In genomic region chr1:154941332-154941995, GRCh38 we compare ENCODE assay signal across 9 cellular contexts. TPM values are rescaled to one million over a fixed set of nuclear protein-coding genes. Genes with fewer than 3 reads are reported as not detected.
A peak's percentile ranks its signal among the peaks of the same experiment; 100 is the strongest.
DNase-seq lines count a peak whose midpoint lies in the region; ATAC-seq, FAIRE-seq and TF ChIP-seq lines count a peak whose summit lies in the region.
"Had no signal": no experiment of that assay in that cellular context is flagged by ENCODE, and none has a peak within 500 bp of the region (broad histone marks: within the 10 kb centered on the region; RNA-seq: fewer than 3 reads in every experiment).

No MANE protein-coding gene starts in this region.

- H2AFZ ChIP-seq in mesenchymal stem cell (ENCODE audit: low read depth, low read length): no peak overlapping the region

- H4K8ac ChIP-seq in mesenchymal stem cell (ENCODE audit: low read length): no peak overlapping the region

- no peak overlapping the region for H3K18ac ChIP-seq in mesenchymal stem cell (ENCODE audit: low read depth in 1 of 2, low read length in 2 of 2)

- no peaks in the 10 kb centered on the region for H3K79me1 ChIP-seq in mesenchymal stem cell (replicated peaks; ENCODE audit: low read length, poor library complexity, severe bottlenecking)

- H2BK5ac ChIP-seq in mesenchymal stem cell (ENCODE audit: low read depth, low read length, poor library complexity, severe bottlenecking): no peak overlapping the region

- FAIRE-seq in GM12892 (lab: Jason Lieb, UNC): no peak

- peak; percentile 46; the same call in 1 of the 2 replicates for TF ChIP-seq POLR2A in GM12892 (IDR thresholded peaks at IDR 0.05; ENCODE audit: low read depth, low read length)
- TF ChIP-seq POLR2A in GM18505 (IDR thresholded peaks at IDR 0.05; ENCODE audit: borderline replicate concordance, extremely low read depth, insufficient read depth, insufficient read length): no peak

- H3K27ac ChIP-seq in BLaER1 treated with 17β-estradiol and CSF1 and Interleukin-3, amounts not matched to agents 10 nM and 100 nM: peak overlapping the region; percentile 34 to 89 (median 86); a peak in 21 of 22 replicates
- no peak overlapping the region for H3K27ac ChIP-seq in mesenchymal stem cell (ENCODE audit: low read length, poor library complexity, severe bottlenecking)

- no peak overlapping the region for H2AK5ac ChIP-seq in mesenchymal stem cell (ENCODE audit: low read length, severe bottlenecking)

- H3K36me3 ChIP-seq in BLaER1 treated with 17β-estradiol and CSF1 and Interleukin-3, amounts not matched to agents 10 nM and 100 nM: peaks cover 8 to 19% (median 17%) of the 10 kb centered on the region in 11 experiments; a peak in 19 of 22 replicates
- H3K36me3 ChIP-seq in adipocyte (ENCODE audit: control insufficient read depth, insufficient read depth, low read length, severe bottlenecking) (no peaks in the 10 kb centered on the region), mesenchymal stem cell (ENCODE audit: control insufficient read depth in 1 of 2, insufficient read depth in 2 of 2, low read depth in 1 of 2, low read length in 2 of 2) (peaks cover 12 to 33% of the 10 kb centered on the region in 2 experiments)

- H3K27me3 ChIP-seq in BLaER1 treated with 17β-estradiol and CSF1 and Interleukin-3, amounts not matched to agents 10 nM and 100 nM: no peaks in the 10 kb centered on the region
- H3K27me3 ChIP-seq in adipocyte (replicated peaks; ENCODE audit: control insufficient read depth, insufficient read depth, low read length) (no peaks in the 10 kb centered on the region), mesenchymal stem cell (ENCODE audit: control insufficient read depth in 1 of 2, insufficient read depth in 1 of 2, low read length in 2 of 2) (no peaks in the 10 kb centered on the region)

- peaks cover 86 to 92% (median 90%) of the 10 kb centered on the region in 10 experiments for H3K4me1 ChIP-seq in BLaER1 treated with 17β-estradiol and CSF1 and Interleukin-3, amounts not matched to agents 10 nM and 100 nM
- H3K4me1 ChIP-seq in adipocyte (ENCODE audit: control insufficient read depth, insufficient read depth, low read length) (peaks cover 68% of the 10 kb centered on the region), mesenchymal stem cell (ENCODE audit: control insufficient read depth, insufficient read depth, low read depth, low read length) (peaks cover 18% of the 10 kb centered on the region)

- no peak for ATAC-seq in GM18505 (IDR thresholded peaks at IDR 0.05; ENCODE audit: unreplicated experiment)
- no peak for ATAC-seq in omental fat pad (ENCODE audit: low FRiP score)

- no peak overlapping the region for H4K91ac ChIP-seq in mesenchymal stem cell (ENCODE audit: low read length)

- DNase-seq in GM12892 (ENCODE audit: insufficient read length) (no peak), adipocyte (ENCODE audit: low read depth) (no peak), mesenchymal stem cell (peak; percentile 53), SW 1271 (lab: John Stamatoyannopoulos, UW) (no peak), cerebellar nuclear complex (lab: John Stamatoyannopoulos, UW) (no peak), omental fat pad (ENCODE audit: low spot score) (no peak)
- DNase-seq: NCI-H1105 treated with DMSO at 0.1 percent for 48 hours had no signal

- H2BK15ac ChIP-seq in mesenchymal stem cell (ENCODE audit: low read depth, poor library complexity, severe bottlenecking): no peak overlapping the region

- peak overlapping the region in 2 of 10 experiments; percentile 27 to 53; a peak in 3 of 20 replicates for H3K4me3 ChIP-seq in BLaER1 treated with 17β-estradiol and CSF1 and Interleukin-3, amounts not matched to agents 10 nM and 100 nM
- H3K4me3 ChIP-seq in adipocyte (ENCODE audit: low read length) (no peak overlapping the region), mesenchymal stem cell (ENCODE audit: insufficient read depth in 1 of 2, low read depth in 1 of 2, low read length in 2 of 2) (no peak overlapping the region)

- H2BK120ac ChIP-seq in mesenchymal stem cell (ENCODE audit: low read depth, low read length): no peak overlapping the region

- no peaks in the 10 kb centered on the region for H3K9me3 ChIP-seq in BLaER1 treated with 17β-estradiol and CSF1 and Interleukin-3, amounts not matched to agents 10 nM and 100 nM (replicated peaks in 1 of 11)
- no peaks in the 10 kb centered on the region for H3K9me3 ChIP-seq in adipocyte (ENCODE audit: control insufficient read depth, low read length)
- H3K9me3 ChIP-seq in mesenchymal stem cell (ENCODE audit: control insufficient read depth, low read length): no peaks in the 10 kb centered on the region

- peaks cover 0 to 9% (median 0%) of the 10 kb centered on the region in 11 experiments; a peak in 3 of 22 replicates for H4K20me1 ChIP-seq in BLaER1 treated with 17β-estradiol and CSF1 and Interleukin-3, amounts not matched to agents 10 nM and 100 nM

- TF ChIP-seq CTCF in omental fat pad (IDR thresholded peaks at IDR 0.05): no peak

- H3K9ac ChIP-seq in BLaER1 treated with 17β-estradiol and CSF1 and Interleukin-3, amounts not matched to agents 10 nM and 100 nM: peak overlapping the region; percentile 51 to 78 (median 73); a peak in 18 of 22 replicates
- peak overlapping the region; percentile 53 for H3K9ac ChIP-seq in adipocyte (ENCODE audit: low read length)
- peak overlapping the region; percentile 35 for H3K9ac ChIP-seq in mesenchymal stem cell (ENCODE audit: low read length)

- 63% methylated on average over 3 of the region's 5 CpGs for WGBS in mesenchymal stem cell

- peak overlapping the region in 1 of 2 experiments; percentile 57 for H3K14ac ChIP-seq in mesenchymal stem cell (ENCODE audit: low read length in 2 of 2)

- H2BK12ac ChIP-seq in mesenchymal stem cell (ENCODE audit: low read length in 2 of 2): no peak overlapping the region

- H3K23ac ChIP-seq in mesenchymal stem cell (ENCODE audit: low read length in 2 of 2): no peak overlapping the region

- H3K4ac ChIP-seq in mesenchymal stem cell (ENCODE audit: low read depth in 1 of 2, low read length in 2 of 2): no peak overlapping the region

- peak overlapping the region; percentile 83 to 97 (median 88) for H3K4me2 ChIP-seq in BLaER1 treated with 17β-estradiol and CSF1 and Interleukin-3, amounts not matched to agents 10 nM and 100 nM
- no peak overlapping the region for H3K4me2 ChIP-seq in mesenchymal stem cell (ENCODE audit: low read length, poor library complexity, severe bottlenecking)

RNA-seq across cellular contexts. Expression of gene PMVK, which starts 4.9 kb away (rescaled TPM):
- polyA plus RNA-seq in GM12892 (2012; ENCODE audit: missing spikeins): 72.2 TPM
- 21.3 TPM for polyA plus RNA-seq in mesenchymal stem cell (2013, experiment 1 of 2)
- polyA plus RNA-seq in mesenchymal stem cell (2013, experiment 2 of 2): 21.1 TPM
- 10 to 100 TPM in 2 of 4 donors, 1 to 10 TPM in 2; 7.4 to 16.2 (median 12.1) TPM for total RNA-seq in omental fat pad

RNA-seq across cellular contexts. Expression of gene PBXIP1, which starts 14.4 kb away (rescaled TPM):
- polyA plus RNA-seq in GM12892 (2012; ENCODE audit: missing spikeins): 23.3 TPM
- 69.2 TPM for polyA plus RNA-seq in mesenchymal stem cell (2013, experiment 1 of 2)
- polyA plus RNA-seq in mesenchymal stem cell (2013, experiment 2 of 2): 66.7 TPM
- total RNA-seq in omental fat pad: 10 to 100 TPM; 65.0 to 93.7 (median 82.0) TPM

RNA-seq across cellular contexts. Expression of gene PYGO2, which starts 20.1 kb away (rescaled TPM):
- 18.6 TPM for polyA plus RNA-seq in GM12892 (2012; ENCODE audit: missing spikeins)
- 16.1 TPM for polyA plus RNA-seq in mesenchymal stem cell (2013, experiment 1 of 2)
- 15.3 TPM for polyA plus RNA-seq in mesenchymal stem cell (2013, experiment 2 of 2)
- total RNA-seq in omental fat pad: 10 to 100 TPM; 10.2 to 21.2 (median 15.9) TPM

RNA-seq across cellular contexts. Expression of gene SHC1, which starts 29.1 kb away (rescaled TPM):
- polyA plus RNA-seq in GM12892 (2012; ENCODE audit: missing spikeins): 15.3 TPM
- polyA plus RNA-seq in mesenchymal stem cell (2013, experiment 1 of 2): 352 TPM
- 344 TPM for polyA plus RNA-seq in mesenchymal stem cell (2013, experiment 2 of 2)
- 100 to 1,000 TPM; 152 to 265 (median 171) TPM for total RNA-seq in omental fat pad

RNA-seq across cellular contexts. Expression of gene CKS1B, which starts 33.0 kb away (rescaled TPM):
- 182 TPM for polyA plus RNA-seq in GM12892 (2012; ENCODE audit: missing spikeins)
- polyA plus RNA-seq in mesenchymal stem cell (2013, experiment 1 of 2): 48.2 TPM
- 48.8 TPM for polyA plus RNA-seq in mesenchymal stem cell (2013, experiment 2 of 2)
- total RNA-seq in omental fat pad: 10 to 100 TPM; 34.0 to 72.8 (median 43.2) TPM
